ENCODE assay signal across 21 cellular contexts in genomic region chr3:16992198-16992597, GRCh38.
"Had no signal": no experiment of that assay in that cellular context is flagged by ENCODE, and none has a peak within 500 bp of the region (broad histone marks: within the 10 kb centered on the region; RNA-seq: fewer than 3 reads in every experiment).

No MANE protein-coding gene starts in this region.

- H3K4me3 Mint-ChIP-seq: dendritic cell treated with granulocyte-macrophage colony-stimulating factor and Interleukin-4, amounts not matched to agents 40 ng/mL and 50 ng/mL, for 4 days had no signal

- H3K9me3 ChIP-seq: body of pancreas, lower lobe of right lung, ovary, psoas muscle, testis, uterus had no signal

- H3K4me1 ChIP-seq: foreskin keratinocyte, lower lobe of right lung, testis, uterus had no signal

- DNase-seq: activated CD4-positive, alpha-beta T cell treated with anti-CD3 and anti-CD28 coated beads for 1 hour; activated CD8-positive, alpha-beta memory T cell treated with anti-CD3 and anti-CD28 coated beads, Interleukin-2, amount 50 U/mL, for 48 hours; activated naive CD4-positive, alpha-beta T cell treated with Interleukin-2 at 50 U/mL for 16 hours; activated T-cell treated with anti-CD3 and anti-CD28 coated beads, Interleukin-2, amount 50 U/mL, for 48 hours; anterior cingulate cortex; body of pancreas; effector CD4-positive, alpha-beta T cell; foreskin keratinocyte; kidney; lower lobe of right lung; naive thymus-derived CD4-positive, alpha-beta T cell; ovary; psoas muscle; right cardiac atrium; stimulated activated CD4-positive, alpha-beta T cell treated with anti-CD3 and anti-CD28 coated beads, Interleukin-4, amount 100 ng/mL, for 24 hours; T-helper 1 cell; testis; trophoblast cell; uterus had no signal

- H3K27ac Mint-ChIP-seq: dendritic cell treated with granulocyte-macrophage colony-stimulating factor and Interleukin-4, amounts not matched to agents 40 ng/mL and 50 ng/mL, for 4 days had no signal

- H3K27ac ChIP-seq: cardiac muscle cell, foreskin keratinocyte, lower lobe of right lung, ovary, psoas muscle, testis, uterus had no signal

- H3K27me3 ChIP-seq: body of pancreas, cardiac muscle cell, foreskin keratinocyte, ovary, testis, uterus had no signal

- H3K4me3 ChIP-seq: body of pancreas, cardiac muscle cell, lower lobe of right lung, ovary, psoas muscle, testis, uterus had no signal

- H3K27me3 Mint-ChIP-seq: dendritic cell treated with granulocyte-macrophage colony-stimulating factor and Interleukin-4, amounts not matched to agents 40 ng/mL and 50 ng/mL, for 4 days; naive thymus-derived CD4-positive, alpha-beta T cell had no signal

- ATAC-seq: body of pancreas; foreskin keratinocyte; lower lobe of right lung; naive thymus-derived CD4-positive, alpha-beta T cell had no signal

- H3K36me3 ChIP-seq: cardiac muscle cell, lower lobe of right lung, ovary, uterus had no signal

- H3K9me3 Mint-ChIP-seq: dendritic cell treated with granulocyte-macrophage colony-stimulating factor and Interleukin-4, amounts not matched to agents 40 ng/mL and 50 ng/mL, for 4 days; naive thymus-derived CD4-positive, alpha-beta T cell had no signal
